ENCODE assay signal across 28 cellular contexts in genomic region chr13:26270707-26271106, GRCh38.
"Had no signal": no experiment of that assay in that cellular context is flagged by ENCODE, and none has a peak within 500 bp of the region (broad histone marks: within the 10 kb centered on the region; RNA-seq: fewer than 3 reads in every experiment).

No MANE protein-coding gene starts in this region.

- H3K36me3 ChIP-seq: stomach, suprapubic skin, thoracic aorta, thyroid gland, tibial artery, tibial nerve, transverse colon, upper lobe of left lung, upper lobe of right lung, uterus, vagina had no signal

- DNase-seq: stimulated activated CD4-positive, alpha-beta T cell treated with anti-CD3 and anti-CD28 coated beads, Interleukin-2, amount 100 ng/mL, for 48 hours; stimulated activated CD4-positive, alpha-beta T cell treated with anti-CD3 and anti-CD28 coated beads, Interleukin-4, amount 100 ng/mL, for 1 hour; stimulated activated CD4-positive, alpha-beta T cell treated with anti-CD3 and anti-CD28 coated beads, Interleukin-4, amount 100 ng/mL, for 24 hours; stimulated activated CD4-positive, alpha-beta T cell treated with anti-CD3 and anti-CD28 coated beads, Interleukin-4, amount 100 ng/mL, for 4 hours; stimulated activated CD8-positive, alpha-beta memory T cell treated with anti-CD3 and anti-CD28 coated beads, Interleukin-4, amount 100 ng/mL, for 48 hours; stimulated activated naive B cell treated with anti-CD40 and anti-IgM and Interleukin-4, amounts not matched to agents 10 μg/mL and 1 μg/mL and 100 μg/mL, for 72 hours; stimulated activated naive CD4-positive, alpha-beta T cell; stimulated activated naive CD4-positive, alpha-beta T cell treated with Interleukin-2 at 50 U/mL for 16 hours; stimulated activated naive CD8-positive, alpha-beta T cell treated with anti-CD3 and anti-CD28 coated beads, Interleukin-15, amount 100 ng/mL, for 72 hours; stimulated activated naive CD8-positive, alpha-beta T cell treated with anti-CD3 and anti-CD28 coated beads, Interleukin-15, Interleukin-2, amounts not matched to agents 100 U/mL and 50 U/mL, for 24 hours; stomach; substantia nigra; testis; thyroid gland; tibial artery; transverse colon; trophoblast cell; upper lobe of left lung; upper lobe of right lung; uterus had no signal

- H3K9me3 ChIP-seq: stomach, suprapubic skin, testis, thoracic aorta, thyroid gland, tibial artery, tibial nerve, transverse colon, upper lobe of left lung, upper lobe of right lung, uterus, vagina had no signal

- H3K4me3 ChIP-seq: stomach, suprapubic skin, testis, thoracic aorta, thyroid gland, tibial artery, tibial nerve, transverse colon, upper lobe of left lung, upper lobe of right lung, uterus, vagina had no signal

- ATAC-seq: stimulated activated memory B cell treated with anti-CD40 and anti-IgM and Interleukin-4, amounts not matched to agents 10 μg/mL and 1 μg/mL and 100 μg/mL, for 72 hours; stimulated activated naive B cell treated with anti-CD40 and anti-IgM and Interleukin-4, amounts not matched to agents 10 μg/mL and 1 μg/mL and 100 μg/mL, for 72 hours; stimulated activated naive CD8-positive, alpha-beta T cell treated with anti-CD3 and anti-CD28 coated beads, Interleukin-15, amount 100 ng/mL, for 72 hours; stimulated activated naive CD8-positive, alpha-beta T cell treated with anti-CD3 and anti-CD28 coated beads, Interleukin-15, Interleukin-2, amounts not matched to agents 100 U/mL and 50 U/mL, for 24 hours; upper lobe of right lung had no signal

- H3K9me3 Mint-ChIP-seq: stimulated activated memory B cell treated with anti-CD40 and anti-IgM and Interleukin-4, amounts not matched to agents 10 μg/mL and 1 μg/mL and 100 μg/mL, for 72 hours; stimulated activated naive B cell treated with anti-CD40 and anti-IgM and Interleukin-4, amounts not matched to agents 10 μg/mL and 1 μg/mL and 100 μg/mL, for 72 hours; stimulated activated naive CD8-positive, alpha-beta T cell treated with anti-CD3 and anti-CD28 coated beads, Interleukin-15, amount 100 ng/mL, for 72 hours; stimulated activated naive CD8-positive, alpha-beta T cell treated with anti-CD3 and anti-CD28 coated beads, Interleukin-15, Interleukin-2, amounts not matched to agents 100 ng/mL and 50 ng/mL, for 24 hours; type B pancreatic cell had no signal

- FAIRE-seq: urothelium cell line had no signal

- H3K36me3 Mint-ChIP-seq: stimulated activated memory B cell treated with anti-CD40 and anti-IgM and Interleukin-4, amounts not matched to agents 10 μg/mL and 1 μg/mL and 100 μg/mL, for 72 hours; stimulated activated naive B cell treated with anti-CD40 and anti-IgM and Interleukin-4, amounts not matched to agents 10 μg/mL and 1 μg/mL and 100 μg/mL, for 72 hours; type B pancreatic cell had no signal

- H3K27me3 Mint-ChIP-seq: stimulated activated memory B cell treated with anti-CD40 and anti-IgM and Interleukin-4, amounts not matched to agents 10 μg/mL and 1 μg/mL and 100 μg/mL, for 72 hours; stimulated activated naive B cell treated with anti-CD40 and anti-IgM and Interleukin-4, amounts not matched to agents 10 μg/mL and 1 μg/mL and 100 μg/mL, for 72 hours; stimulated activated naive CD8-positive, alpha-beta T cell treated with anti-CD3 and anti-CD28 coated beads, Interleukin-15, amount 100 ng/mL, for 72 hours; stimulated activated naive CD8-positive, alpha-beta T cell treated with anti-CD3 and anti-CD28 coated beads, Interleukin-15, Interleukin-2, amounts not matched to agents 100 ng/mL and 50 ng/mL, for 24 hours; type B pancreatic cell had no signal

- H3K4me3 Mint-ChIP-seq: stimulated activated memory B cell treated with anti-CD40 and anti-IgM and Interleukin-4, amounts not matched to agents 10 μg/mL and 1 μg/mL and 100 μg/mL, for 72 hours; stimulated activated naive B cell treated with anti-CD40 and anti-IgM and Interleukin-4, amounts not matched to agents 10 μg/mL and 1 μg/mL and 100 μg/mL, for 72 hours; stimulated activated naive CD8-positive, alpha-beta T cell treated with anti-CD3 and anti-CD28 coated beads, Interleukin-15, amount 100 ng/mL, for 72 hours; stimulated activated naive CD8-positive, alpha-beta T cell treated with anti-CD3 and anti-CD28 coated beads, Interleukin-15, Interleukin-2, amounts not matched to agents 100 ng/mL and 50 ng/mL, for 24 hours; type B pancreatic cell had no signal

- H3K27ac Mint-ChIP-seq: stimulated activated memory B cell treated with anti-CD40 and anti-IgM and Interleukin-4, amounts not matched to agents 10 μg/mL and 1 μg/mL and 100 μg/mL, for 72 hours; stimulated activated naive B cell treated with anti-CD40 and anti-IgM and Interleukin-4, amounts not matched to agents 10 μg/mL and 1 μg/mL and 100 μg/mL, for 72 hours; stimulated activated naive CD8-positive, alpha-beta T cell treated with anti-CD3 and anti-CD28 coated beads, Interleukin-15, amount 100 ng/mL, for 72 hours; stimulated activated naive CD8-positive, alpha-beta T cell treated with anti-CD3 and anti-CD28 coated beads, Interleukin-15, Interleukin-2, amounts not matched to agents 100 ng/mL and 50 ng/mL, for 24 hours; type B pancreatic cell had no signal

- H3K27ac ChIP-seq: stomach, suprapubic skin, testis, thoracic aorta, thyroid gland, tibial artery, tibial nerve, transverse colon, upper lobe of left lung, upper lobe of right lung, uterus, vagina had no signal

- H3K4me1 ChIP-seq: suprapubic skin, testis, thyroid gland, upper lobe of right lung, uterus, vagina had no signal

- H3K27me3 ChIP-seq: stomach, suprapubic skin, testis, thyroid gland, tibial artery, tibial nerve, transverse colon, upper lobe of left lung, upper lobe of right lung, uterus, vagina had no signal
